9 cellular contexts compared by ENCODE assay signal in the genomic region with DNA sequence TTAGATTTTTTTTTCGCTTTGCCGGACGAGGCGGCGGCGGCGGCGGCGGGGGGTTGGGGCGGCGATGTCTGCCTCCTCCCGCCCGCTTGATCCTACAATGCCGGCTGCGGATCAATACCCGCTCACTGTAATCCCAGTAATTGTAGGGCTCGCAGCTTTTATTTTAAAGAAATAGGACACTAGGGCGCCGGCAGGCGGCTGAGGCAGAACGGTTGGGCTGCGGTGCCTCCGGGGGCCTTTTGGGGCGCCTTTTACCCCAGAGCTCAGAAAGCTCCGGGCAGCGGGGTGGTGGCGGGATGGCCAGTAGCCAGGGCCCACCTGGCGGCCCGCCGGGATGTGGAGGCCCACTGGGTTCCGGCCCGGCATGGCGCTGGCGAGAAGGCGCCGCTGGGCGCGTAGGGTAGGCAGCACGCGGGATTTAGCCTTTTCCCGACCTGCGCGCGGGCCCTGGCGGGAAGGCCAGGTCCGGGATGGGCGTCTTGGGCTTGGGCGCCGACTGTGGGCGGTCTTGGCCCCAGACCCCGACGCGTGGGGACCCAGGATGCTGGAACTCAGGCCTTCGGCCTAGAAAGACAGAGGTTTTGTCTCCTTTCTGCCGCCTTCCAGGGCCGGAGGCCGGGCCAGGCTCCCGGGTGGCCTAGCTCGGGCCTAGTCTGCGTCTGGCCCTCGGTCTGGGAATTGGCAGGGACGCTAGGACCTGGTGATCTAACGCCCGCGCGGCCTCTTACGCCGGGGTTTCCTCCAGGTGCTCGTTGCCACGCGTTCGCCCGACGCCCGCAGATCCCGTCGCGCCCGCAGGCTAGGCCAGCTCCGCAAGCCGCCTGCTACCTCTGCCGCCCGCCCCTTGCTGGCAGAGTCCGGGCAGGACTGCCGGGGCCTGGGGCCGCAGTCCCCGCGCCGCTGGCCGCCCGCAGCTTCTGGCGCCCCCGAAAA. TPM values are rescaled to one million over a fixed set of nuclear protein-coding genes. Genes with fewer than 3 reads are reported as not detected.
A peak's percentile ranks its signal among the peaks of the same experiment; 100 is the strongest.
DNase-seq lines count a peak whose midpoint lies in the region; ATAC-seq, FAIRE-seq and TF ChIP-seq lines count a peak whose summit lies in the region.
"Had no signal": no experiment of that assay in that cellular context is flagged by ENCODE, and none has a peak within 500 bp of the region (broad histone marks: within the 10 kb centered on the region; RNA-seq: fewer than 3 reads in every experiment).

No MANE protein-coding gene starts in this region.

- peak overlapping the region; percentile 36 to 88 (median 68) for H3K4me3 Mint-ChIP-seq in naive thymus-derived CD8-positive, alpha-beta T cell

- TF ChIP-seq EP300 in HepG2 (IDR thresholded peaks at IDR 0.05; ENCODE audit: low read depth in 2 of 2, low read length in 2 of 2), result no peak
- no peak for TF ChIP-seq EP300 in HepG2 (CRISPR knock-in tag; IDR thresholded peaks at IDR 0.05; ENCODE audit: borderline replicate concordance)

- WGBS in liver, result 3% methylated on average over 93 of the region's 93 CpGs
- WGBS in HepG2 (ENCODE audit: low lambda C conversion rate), result 96% methylated on average over 42 of the region's 93 CpGs
- 11 to 14% methylated on average over 72 to 93 of the region's 93 CpGs for WGBS in aorta, 2 donors

- DNase-seq in HepG2 (ENCODE audit: low spot score), result no peak
- DNase-seq in effector memory CD4-positive, alpha-beta T cell, result no peak
- no peak for DNase-seq in naive thymus-derived CD8-positive, alpha-beta T cell
- DNase-seq in aorta, result no peak
- no peak for DNase-seq in DMS 273 treated with DMSO at 0.1 percent for 48 hours (lab: John Stamatoyannopoulos, UW)
- DNase-seq: thyroid gland had no signal

- no peaks in the 10 kb centered on the region for H4K20me1 ChIP-seq in HepG2 (ENCODE audit: insufficient read depth, low read length)

- H3K4me2 ChIP-seq in HepG2 (ENCODE audit: low read depth, low read length), result no peak overlapping the region

- H3K27me3 ChIP-seq in liver (ENCODE audit: control insufficient read depth in 4 of 4, insufficient read depth in 4 of 4, low read length in 3 of 4), result no peaks in the 10 kb centered on the region
- peaks cover 3 to 39% of the 10 kb centered on the region in 2 experiments; a peak in 4 of 5 replicates for H3K27me3 ChIP-seq in HepG2 (ENCODE audit: control insufficient read depth in 1 of 2, insufficient read depth in 2 of 2, low read length in 2 of 2)
- peaks cover 81% of the 10 kb centered on the region for H3K27me3 ChIP-seq in effector memory CD4-positive, alpha-beta T cell (replicated peaks; ENCODE audit: control insufficient read depth, insufficient read depth, low read length, poor library complexity, severe bottlenecking)
- peaks cover 0 to 4% of the 10 kb centered on the region in 2 donors for H3K27me3 ChIP-seq in aorta (ENCODE audit: control insufficient read depth in 1 of 2, insufficient read depth in 2 of 2, low read length in 1 of 2)

- H3K79me2 ChIP-seq in HepG2 (ENCODE audit: insufficient read depth, low read length), result no peaks in the 10 kb centered on the region

- intact Hi-C loops in HepG2 (cut with micrococcal nuclease; ENCODE audit: unreplicated experiment) (no loop called here), aorta (cut with DNase I) (no loop called here)

- H3K36me3 Mint-ChIP-seq in naive thymus-derived CD8-positive, alpha-beta T cell, result peaks cover 0 to 5% (median 4%) of the 10 kb centered on the region in 3 donors

- ATAC-seq in HepG2, result no peak
- ATAC-seq in naive thymus-derived CD8-positive, alpha-beta T cell, result peak; percentile 45 to 54
- ATAC-seq in aorta (ENCODE audit: low FRiP score), result peak; percentile 49
- ATAC-seq in HG03469 (IDR thresholded peaks at IDR 0.05; ENCODE audit: unreplicated experiment), result no peak
- ATAC-seq in HG03565 (IDR thresholded peaks at IDR 0.05; ENCODE audit: unreplicated experiment), result no peak

- in situ Hi-C loops in HepG2 (cut with HindIII; ENCODE audit: extremely low pct_ligation_motif_present, low pct_unique_long_range_greater_than_20kb), result no loop called here

- H3K9me3 ChIP-seq in liver (ENCODE audit: control insufficient read depth in 4 of 4, low read length in 3 of 4) (no peaks in the 10 kb centered on the region), HepG2 (ENCODE audit: low read length) (no peaks in the 10 kb centered on the region), aorta (ENCODE audit: control insufficient read depth, low read length) (no peaks in the 10 kb centered on the region)
- H3K9me3 ChIP-seq in effector memory CD4-positive, alpha-beta T cell (ENCODE audit: control insufficient read depth, low read length), result no peaks in the 10 kb centered on the region
- H3K9me3 ChIP-seq: thyroid gland had no signal

- H3K27ac ChIP-seq in liver (ENCODE audit: low read depth in 1 of 2, low read length in 2 of 2) (peak overlapping the region; percentile 96 to 98), HepG2 (ENCODE audit: extremely low read length, insufficient read depth, low read length) (no peak overlapping the region), aorta (ENCODE audit: low read depth in 1 of 2, low read length in 2 of 2) (no peak overlapping the region)
- no peak overlapping the region for H3K27ac ChIP-seq in effector memory CD4-positive, alpha-beta T cell (ENCODE audit: insufficient read depth, low read length, poor library complexity, severe bottlenecking)
- H3K27ac ChIP-seq: thyroid gland had no signal

- H3K27ac Mint-ChIP-seq in naive thymus-derived CD8-positive, alpha-beta T cell, result no peak overlapping the region

- peaks cover 11 to 56% (median 38%) of the 10 kb centered on the region in 4 donors for H3K4me1 ChIP-seq in liver (ENCODE audit: control insufficient read depth in 4 of 4, insufficient read depth in 4 of 4, low read length in 3 of 4)
- H3K4me1 ChIP-seq in HepG2 (ENCODE audit: insufficient read depth, low read length), result peaks cover 29% of the 10 kb centered on the region
- peaks cover 24% of the 10 kb centered on the region for H3K4me1 ChIP-seq in effector memory CD4-positive, alpha-beta T cell (ENCODE audit: control insufficient read depth, insufficient read depth, low read length, poor library complexity, severe bottlenecking)
- no peaks in the 10 kb centered on the region for H3K4me1 ChIP-seq in aorta (ENCODE audit: control insufficient read depth in 1 of 2, insufficient read depth in 2 of 2, low read length in 2 of 2)

- CTCF ChIA-PET in HepG2 (lab: Yijun Ruan, JAX; ENCODE audit: low intra/inter-chr PET ratio, low total read pairs), result no interaction called here

- H3K9ac ChIP-seq in liver (ENCODE audit: low read depth in 1 of 2, low read length in 2 of 2), result peak overlapping the region; percentile 32 to 87
- H3K9ac ChIP-seq in HepG2 (ENCODE audit: insufficient read depth, low read depth, low read length), result no peak overlapping the region

- peaks cover 6 to 24% (median 19%) of the 10 kb centered on the region in 4 donors for H3K4me1 Mint-ChIP-seq in naive thymus-derived CD8-positive, alpha-beta T cell

- POLR2A ChIA-PET in HepG2 (lab: Yijun Ruan, JAX), result no interaction called here
- POLR2A ChIA-PET in naive thymus-derived CD8-positive, alpha-beta T cell (lab: Charles Lee), result no interaction called here

- TF ChIP-seq CTCF in liver (IDR thresholded peaks at IDR 0.05; ENCODE audit: low read depth, low read length, missing input control) (peak; percentile 23), HepG2 (CRISPR knock-in tag; IDR thresholded peaks at IDR 0.05) (no peak)

- peaks cover 53 to 75% (median 74%) of the 10 kb centered on the region in 5 donors for H3K27me3 Mint-ChIP-seq in naive thymus-derived CD8-positive, alpha-beta T cell

- no peak overlapping the region for H2AFZ ChIP-seq in HepG2 (ENCODE audit: low read length)

- no peak for TF ChIP-seq POLR2A in HepG2 (IDR thresholded peaks at IDR 0.05; ENCODE audit: insufficient read depth in 1 of 2, low read depth in 2 of 2, low read length in 2 of 2)

- no TSS peak for BruUV-seq in HepG2 (replicated peaks; lab: Mats Ljungman, UMichigan)

- H3K4me3 ChIP-seq in liver (ENCODE audit: low read depth in 1 of 3, low read length in 3 of 3), result peak overlapping the region; percentile 8 to 75 (median 64)
- no peak overlapping the region for H3K4me3 ChIP-seq in HepG2 (replicated peaks in 1 of 3; ENCODE audit: insufficient read depth in 1 of 3, low read depth in 2 of 3, low read length in 3 of 3)
- H3K4me3 ChIP-seq in effector memory CD4-positive, alpha-beta T cell (ENCODE audit: insufficient read depth, low read depth, low read length, poor library complexity, severe bottlenecking), result peak overlapping the region; percentile 37
- H3K4me3 ChIP-seq in aorta (ENCODE audit: low read length in 2 of 2), result peak overlapping the region; percentile 36 to 63
- H3K4me3 ChIP-seq: thyroid gland had no signal

- H3K36me3 ChIP-seq in liver (ENCODE audit: control insufficient read depth in 4 of 4, insufficient read depth in 3 of 4, low read depth in 1 of 4, low read length in 3 of 4) (no peaks in the 10 kb centered on the region), HepG2 (replicated peaks in 1 of 2; ENCODE audit: control insufficient read depth in 1 of 2, insufficient read depth in 2 of 2, low read length in 2 of 2) (no peaks in the 10 kb centered on the region), aorta (ENCODE audit: control insufficient read depth in 1 of 2, insufficient read depth in 2 of 2, low read length in 1 of 2) (no peaks in the 10 kb centered on the region)
- H3K36me3 ChIP-seq in effector memory CD4-positive, alpha-beta T cell (ENCODE audit: control insufficient read depth, insufficient read depth, low read length), result no peaks in the 10 kb centered on the region
- H3K36me3 ChIP-seq: thyroid gland had no signal

- H3K9me3 Mint-ChIP-seq in naive thymus-derived CD8-positive, alpha-beta T cell, result peaks cover 0 to 17% (median 0%) of the 10 kb centered on the region in 9 donors

- TF ChIP-seq RAD21 in liver (IDR thresholded peaks at IDR 0.05) (peak in 1 of 2 donors; percentile 41), HepG2 (CRISPR knock-in tag; IDR thresholded peaks at IDR 0.05) (no peak)

- FAIRE-seq in HepG2 (lab: Jason Lieb, UNC), result no peak

RNA-seq across cellular contexts. Expression of a gene that starts 15.5 kb away (rescaled TPM):
- 10 to 100 TPM; 14.1 to 51.0 TPM for total RNA-seq in liver
- 10 to 100 TPM in 1 of 2 donors, 1 to 10 TPM in 1; 7.7 to 15.4 TPM for polyA plus RNA-seq in liver
- 9.1 and 9.3 TPM in 2 replicates for total RNA-seq in HepG2 (2016; rRNA removed; fragmentation: Illumina TruSeq; extraction: Trizol)
- 1.9 and 2.8 TPM in 2 replicates for total RNA-seq in HepG2 (2016; cell fraction: cytosol; rRNA removed; fragmentation: Illumina TruSeq; extraction: Trizol; ENCODE audit: low read depth)
- total RNA-seq in HepG2 (2016; cell fraction: insoluble cytoplasmic fraction; rRNA removed; fragmentation: Illumina TruSeq; extraction: Trizol), result 7.3 and 7.4 TPM in 2 replicates
- total RNA-seq in HepG2 (2016; cell fraction: membrane; rRNA removed; fragmentation: Illumina TruSeq; extraction: Trizol), result 6.4 and 6.6 TPM in 2 replicates
- total RNA-seq in HepG2 (2016; cell fraction: nucleus; rRNA removed; fragmentation: Illumina TruSeq; extraction: Trizol), result 11.7 and 15.6 TPM in 2 replicates
- polyA plus RNA-seq in HepG2 (2011; rRNA removed), result 3.5 and 3.8 TPM in 2 replicates
- polyA plus RNA-seq in HepG2 (2011; cell fraction: cytosol; rRNA removed), result 1.8 and 2.0 TPM in 2 replicates
- polyA plus RNA-seq in HepG2 (2011; cell fraction: nucleus; rRNA removed), result 9.9 and 11.0 TPM in 2 replicates
- 13.4 and 15.9 TPM in 2 replicates for polyA plus RNA-seq in HepG2 (2012)
- 1.0 and 1.8 TPM in 2 replicates for polyA plus RNA-seq in HepG2 (2016; cell fraction: cytosol; fragmentation: Illumina TruSeq; extraction: Trizol; ENCODE audit: low read depth)
- 7.6 and 8.6 TPM in 2 replicates for polyA plus RNA-seq in HepG2 (2016; cell fraction: insoluble cytoplasmic fraction; fragmentation: Illumina TruSeq; extraction: Trizol; ENCODE audit: low read depth)
- 4.2 and 4.5 TPM in 2 replicates for polyA plus RNA-seq in HepG2 (2016; cell fraction: membrane; fragmentation: Illumina TruSeq; extraction: Trizol; ENCODE audit: low read depth)
- 13.6 and 17.1 TPM in 2 replicates for polyA plus RNA-seq in HepG2 (2016; cell fraction: nucleus; fragmentation: Illumina TruSeq; extraction: Trizol; ENCODE audit: insufficient read depth, low read depth)
- 10.5 TPM in 1 of 2 replicates, not detected in the other for polyA minus RNA-seq in HepG2 (2011; rRNA and poly(A)+ RNA removed; ENCODE audit: low replicate concordance)
- polyA minus RNA-seq in HepG2 (2011; cell fraction: cytosol; rRNA and poly(A)+ RNA removed), result 7.3 and 19.3 TPM in 2 replicates
- polyA minus RNA-seq in HepG2 (2011; cell fraction: nucleus; rRNA and poly(A)+ RNA removed), result 14.2 and 19.6 TPM in 2 replicates
- total RNA-seq in naive thymus-derived CD8-positive, alpha-beta T cell, result not detected
- polyA plus RNA-seq in naive thymus-derived CD8-positive, alpha-beta T cell, result not detected
- not detected for total RNA-seq in aorta
- not detected for polyA plus RNA-seq in aorta
- total RNA-seq: thyroid gland had no signal

Comparison
In these comparisons a context has a peak if more than half of its experiments do, and no peak if none do; other contexts are left out.
1. H3K27ac ChIP-seq: peak in liver (2 of 2); none in HepG2 (single experiment), effector memory CD4-positive, alpha-beta T cell (single experiment) and aorta (0 of 2).
2. H3K4me3 ChIP-seq: peak in liver (3 of 3), effector memory CD4-positive, alpha-beta T cell (single experiment) and aorta (2 of 2); none in HepG2 (0 of 3).
3. ATAC-seq: peak in naive thymus-derived CD8-positive, alpha-beta T cell (2 of 2) and aorta (single experiment); none in HepG2 (single experiment), HG03469 (single experiment) and HG03565 (single experiment).